Comparison of ENCODE assay signal across 17 cellular contexts in genomic region chr19:2027361-2027760, GRCh38. TPM values are rescaled to one million over a fixed set of nuclear protein-coding genes. Genes with fewer than 3 reads are reported as not detected.
DNase-seq lines count a peak whose midpoint lies in the region; ATAC-seq, FAIRE-seq and TF ChIP-seq lines count a peak whose summit lies in the region.
"Had no signal": no experiment of that assay in that cellular context is flagged by ENCODE, and none has a peak within 500 bp of the region (broad histone marks: within the 10 kb centered on the region; RNA-seq: fewer than 3 reads in every experiment).

No MANE protein-coding gene starts in this region.

- TF ChIP-seq EP300 in HepG2 (IDR thresholded peaks at IDR 0.05; ENCODE audit: low read depth in 2 of 2, low read length in 2 of 2): no peak
- no peak for TF ChIP-seq EP300 in HepG2 (CRISPR knock-in tag; IDR thresholded peaks at IDR 0.05; ENCODE audit: borderline replicate concordance)

- H3K4me1 ChIP-seq in HepG2 (ENCODE audit: insufficient read depth, low read length): peaks cover 23% of the 10 kb centered on the region

- DNase-seq in AG10803 (ENCODE audit: low read depth) (peak; percentile 94), Kasumi-1 (lab: John Stamatoyannopoulos, UW) (peak; percentile 20 to 47), brain microvascular endothelial cell (peak; percentile 23), HepG2 (ENCODE audit: low spot score) (no peak), SKM-1 treated with dmso at 0.1 percent for 144 hours (lab: John Stamatoyannopoulos, UW; ENCODE audit: unreplicated experiment) (no peak)
- DNase-seq: anterior cingulate cortex; BE2C; effector memory CD4-positive, alpha-beta T cell; NCI-H2029; stimulated activated CD4-positive, alpha-beta T cell treated with anti-CD3 and anti-CD28 coated beads, Interleukin-4, amount 100 ng/mL, for 4 hours; stimulated activated naive CD8-positive, alpha-beta T cell treated with anti-CD3 and anti-CD28 coated beads, Interleukin-15, Interleukin-2, amounts not matched to agents 100 U/mL and 50 U/mL, for 24 hours had no signal

- TF ChIP-seq CTCF in AG10803 (conservative IDR thresholded peaks at IDR 0.05; ENCODE audit: low read length): peak; percentile 18; the same call in 1 of the 2 replicates
- no peak for TF ChIP-seq CTCF in brain microvascular endothelial cell (IDR thresholded peaks at IDR 0.05; ENCODE audit: low read depth, low read length, missing control alignments)
- TF ChIP-seq CTCF in HepG2 (CRISPR knock-in tag; IDR thresholded peaks at IDR 0.05): no peak

- FAIRE-seq in HepG2 (lab: Jason Lieb, UNC): no peak
- FAIRE-seq: K562 had no signal

- no peaks in the 10 kb centered on the region for H4K20me1 ChIP-seq in HepG2 (ENCODE audit: insufficient read depth, low read length)

- H3K79me2 ChIP-seq in HepG2 (ENCODE audit: insufficient read depth, low read length): no peaks in the 10 kb centered on the region

- H3K36me3 ChIP-seq in brain microvascular endothelial cell (replicated peaks) (no peaks in the 10 kb centered on the region), HepG2 (replicated peaks in 1 of 2; ENCODE audit: control insufficient read depth in 1 of 2, insufficient read depth in 2 of 2, low read length in 2 of 2) (no peaks in the 10 kb centered on the region)
- H3K36me3 ChIP-seq: BE2C had no signal

- BruUV-seq in HepG2 (replicated peaks; lab: Mats Ljungman, UMichigan): no TSS peak

- CTCF ChIA-PET in HepG2 (lab: Yijun Ruan, JAX; ENCODE audit: low intra/inter-chr PET ratio, low total read pairs): no interaction called here

- H3K4me3 ChIP-seq in AG10803 (ENCODE audit: low read length) (no peak overlapping the region), brain microvascular endothelial cell (ENCODE audit: low read depth, low read length) (no peak overlapping the region), HepG2 (replicated peaks in 1 of 3; ENCODE audit: insufficient read depth in 1 of 3, low read depth in 2 of 3, low read length in 3 of 3) (no peak overlapping the region)
- H3K4me3 ChIP-seq: K562, SK-N-MC had no signal

- no peak overlapping the region for H2AFZ ChIP-seq in HepG2 (ENCODE audit: low read length)

- no peak overlapping the region for H3K27ac ChIP-seq in brain microvascular endothelial cell
- no peak overlapping the region for H3K27ac ChIP-seq in HepG2 (ENCODE audit: extremely low read length, insufficient read depth, low read length)
- H3K27ac ChIP-seq: SK-N-MC had no signal

- H3K27me3 ChIP-seq in brain microvascular endothelial cell (replicated peaks) (no peaks in the 10 kb centered on the region), HepG2 (ENCODE audit: control insufficient read depth in 1 of 2, insufficient read depth in 2 of 2, low read length in 2 of 2) (peaks cover 0 to 3% of the 10 kb centered on the region in 2 experiments; a peak in 1 of 5 replicates)
- H3K27me3 ChIP-seq: BE2C had no signal

- no peak for TF ChIP-seq RAD21 in HepG2 (CRISPR knock-in tag; IDR thresholded peaks at IDR 0.05)

- intact Hi-C loops in HepG2 (cut with micrococcal nuclease; ENCODE audit: unreplicated experiment): no loop called here

- TF ChIP-seq POLR2A in HepG2 (IDR thresholded peaks at IDR 0.05; ENCODE audit: insufficient read depth in 1 of 2, low read depth in 2 of 2, low read length in 2 of 2): no peak

- in situ Hi-C loops in brain microvascular endothelial cell (cut with HindIII; ENCODE audit: low pct_ligation_motif_present, low sequenced_read_pairs) (no loop called here), HepG2 (cut with HindIII; ENCODE audit: extremely low pct_ligation_motif_present, low pct_unique_long_range_greater_than_20kb) (no loop called here)

- no peak overlapping the region for H3K4me2 ChIP-seq in HepG2 (ENCODE audit: low read depth, low read length)

- peaks cover 4% of the 10 kb centered on the region for H3K9me3 ChIP-seq in HepG2 (ENCODE audit: low read length)

- ATAC-seq in HepG2 (peak; percentile 22; the same call in 1 of the 3 replicates), GM18873 (IDR thresholded peaks at IDR 0.05; ENCODE audit: low FRiP score, unreplicated experiment) (no peak), HG03432 (IDR thresholded peaks at IDR 0.05; ENCODE audit: unreplicated experiment) (no peak), GM19324 (IDR thresholded peaks at IDR 0.05; ENCODE audit: low FRiP score, unreplicated experiment) (no peak)
- ATAC-seq: activated CD4-positive, CD25-positive, alpha-beta regulatory T cell treated with anti-CD3 and anti-CD28 coated beads, Interleukin-2, amount 50 U/mL, for 24 hours; K562; stimulated activated naive CD8-positive, alpha-beta T cell treated with anti-CD3 and anti-CD28 coated beads, Interleukin-15, Interleukin-2, amounts not matched to agents 100 U/mL and 50 U/mL, for 24 hours had no signal

- H3K9ac ChIP-seq in HepG2 (ENCODE audit: insufficient read depth, low read depth, low read length): no peak overlapping the region

- whole genome bisulfite sequencing in HepG2 (ENCODE audit: low lambda C conversion rate): 23% methylated on average over 9 of the region's 9 CpGs

- POLR2A ChIA-PET in HepG2 (lab: Yijun Ruan, JAX): interaction anchor here (1.3 kb wide), 1 partner anchor 33 kb away, joined by 3 read pairs; no protein-coding TSS in a partner anchor

TF ChIP-seq in HepG2, 621 proteins besides CTCF, POLR2A, EP300 and RAD21:
- TF ChIP-seq CEBPB (IDR thresholded peaks at IDR 0.05; ENCODE audit: borderline replicate concordance, low read depth, low read length): peak; percentile 64; the same call in 1 of the 2 replicates
- TF ChIP-seq ZNF770 (CRISPR knock-in tag; IDR thresholded peaks at IDR 0.05): peak; percentile 40; the same call in 1 of the 2 replicates
- TF ChIP-seq ZNF496 (CRISPR knock-in tag; IDR thresholded peaks at IDR 0.05; ENCODE audit: insufficient replicate concordance): no peak

RNA-seq across cellular contexts. Expression of gene BTBD2, which starts 11.8 kb away (rescaled TPM):
- total RNA-seq in HepG2 (2016; rRNA removed; fragmentation: Illumina TruSeq; extraction: Trizol): 28.1 and 30.9 TPM in 2 replicates
- total RNA-seq in HepG2 (2016; cell fraction: cytosol; rRNA removed; fragmentation: Illumina TruSeq; extraction: Trizol; ENCODE audit: low read depth): 33.3 and 38.0 TPM in 2 replicates
- 26.7 and 27.1 TPM in 2 replicates for total RNA-seq in HepG2 (2016; cell fraction: insoluble cytoplasmic fraction; rRNA removed; fragmentation: Illumina TruSeq; extraction: Trizol)
- total RNA-seq in HepG2 (2016; cell fraction: membrane; rRNA removed; fragmentation: Illumina TruSeq; extraction: Trizol): 73.7 and 74.9 TPM in 2 replicates
- total RNA-seq in HepG2 (2016; cell fraction: nucleus; rRNA removed; fragmentation: Illumina TruSeq; extraction: Trizol): 18.7 and 18.8 TPM in 2 replicates
- polyA plus RNA-seq in HepG2 (2011; rRNA removed): 45.3 and 45.6 TPM in 2 replicates
- polyA plus RNA-seq in HepG2 (2011; cell fraction: cytosol; rRNA removed): 23.9 and 43.2 TPM in 2 replicates
- 43.1 and 48.6 TPM in 2 replicates for polyA plus RNA-seq in HepG2 (2011; cell fraction: nucleus; rRNA removed)
- 46.5 and 49.0 TPM in 2 replicates for polyA plus RNA-seq in HepG2 (2012)
- polyA plus RNA-seq in HepG2 (2016; cell fraction: cytosol; fragmentation: Illumina TruSeq; extraction: Trizol; ENCODE audit: low read depth): 74.0 and 79.4 TPM in 2 replicates
- 39.4 and 51.6 TPM in 2 replicates for polyA plus RNA-seq in HepG2 (2016; cell fraction: insoluble cytoplasmic fraction; fragmentation: Illumina TruSeq; extraction: Trizol; ENCODE audit: low read depth)
- polyA plus RNA-seq in HepG2 (2016; cell fraction: membrane; fragmentation: Illumina TruSeq; extraction: Trizol; ENCODE audit: low read depth): 106 and 123 TPM in 2 replicates
- 43.6 and 45.5 TPM in 2 replicates for polyA plus RNA-seq in HepG2 (2016; cell fraction: nucleus; fragmentation: Illumina TruSeq; extraction: Trizol; ENCODE audit: insufficient read depth, low read depth)
- 32.8 and 55.6 TPM in 2 replicates for polyA minus RNA-seq in HepG2 (2011; rRNA and poly(A)+ RNA removed; ENCODE audit: low replicate concordance)
- 39.1 and 43.2 TPM in 2 replicates for polyA minus RNA-seq in HepG2 (2011; cell fraction: cytosol; rRNA and poly(A)+ RNA removed)
- 10.3 and 12.1 TPM in 2 replicates for polyA minus RNA-seq in HepG2 (2011; cell fraction: nucleus; rRNA and poly(A)+ RNA removed)

RNA-seq across cellular contexts. Expression of gene MKNK2, which starts 23.7 kb away (rescaled TPM):
- 35.5 and 44.9 TPM in 2 replicates for total RNA-seq in HepG2 (2016; rRNA removed; fragmentation: Illumina TruSeq; extraction: Trizol)
- total RNA-seq in HepG2 (2016; cell fraction: cytosol; rRNA removed; fragmentation: Illumina TruSeq; extraction: Trizol; ENCODE audit: low read depth): 52.3 and 57.0 TPM in 2 replicates
- total RNA-seq in HepG2 (2016; cell fraction: insoluble cytoplasmic fraction; rRNA removed; fragmentation: Illumina TruSeq; extraction: Trizol): 30.7 and 45.2 TPM in 2 replicates
- 90.7 and 98.8 TPM in 2 replicates for total RNA-seq in HepG2 (2016; cell fraction: membrane; rRNA removed; fragmentation: Illumina TruSeq; extraction: Trizol)
- total RNA-seq in HepG2 (2016; cell fraction: nucleus; rRNA removed; fragmentation: Illumina TruSeq; extraction: Trizol): 29.7 and 31.4 TPM in 2 replicates
- polyA plus RNA-seq in HepG2 (2011; rRNA removed): 112 and 129 TPM in 2 replicates
- polyA plus RNA-seq in HepG2 (2011; cell fraction: cytosol; rRNA removed): 75.6 and 125 TPM in 2 replicates
- polyA plus RNA-seq in HepG2 (2011; cell fraction: nucleus; rRNA removed): 253 and 307 TPM in 2 replicates
- 68.1 and 73.6 TPM in 2 replicates for polyA plus RNA-seq in HepG2 (2012)
- polyA plus RNA-seq in HepG2 (2016; cell fraction: cytosol; fragmentation: Illumina TruSeq; extraction: Trizol; ENCODE audit: low read depth): 65.6 and 66.5 TPM in 2 replicates
- polyA plus RNA-seq in HepG2 (2016; cell fraction: insoluble cytoplasmic fraction; fragmentation: Illumina TruSeq; extraction: Trizol; ENCODE audit: low read depth): 34.0 and 45.2 TPM in 2 replicates
- polyA plus RNA-seq in HepG2 (2016; cell fraction: membrane; fragmentation: Illumina TruSeq; extraction: Trizol; ENCODE audit: low read depth): 77.4 and 85.7 TPM in 2 replicates
- polyA plus RNA-seq in HepG2 (2016; cell fraction: nucleus; fragmentation: Illumina TruSeq; extraction: Trizol; ENCODE audit: insufficient read depth, low read depth): 73.2 and 74.3 TPM in 2 replicates
- polyA minus RNA-seq in HepG2 (2011; rRNA and poly(A)+ RNA removed; ENCODE audit: low replicate concordance): 79.7 and 204 TPM in 2 replicates
- 99.9 and 101 TPM in 2 replicates for polyA minus RNA-seq in HepG2 (2011; cell fraction: cytosol; rRNA and poly(A)+ RNA removed)
- polyA minus RNA-seq in HepG2 (2011; cell fraction: nucleus; rRNA and poly(A)+ RNA removed): 40.2 and 51.7 TPM in 2 replicates

Comparison
In these comparisons a context has a peak if more than half of its experiments do, and no peak if none do; other contexts are left out.
1. DNase-seq: peak in AG10803 (single experiment), Kasumi-1 (2 of 2) and brain microvascular endothelial cell (single experiment); none in HepG2 (single experiment) and SKM-1 treated with dmso at 0.1 percent for 144 hours (single experiment).